8 cellular contexts compared by ENCODE assay signal in genomic region chr9:134324359-134325095, GRCh38. TPM values are rescaled to one million over a fixed set of nuclear protein-coding genes. Genes with fewer than 3 reads are reported as not detected.
DNase-seq lines count a peak whose midpoint lies in the region; FAIRE-seq and TF ChIP-seq lines count a peak whose summit lies in the region.

No MANE protein-coding gene starts in this region.

- H3K56ac ChIP-seq in mesendoderm (ENCODE audit: low read length) = peak overlapping the region; percentile 84

- no peak overlapping the region for H2BK15ac ChIP-seq in mesendoderm (replicated peaks; ENCODE audit: low read depth)

- H3K4me2 ChIP-seq in mesendoderm (ENCODE audit: low read length) = no peak overlapping the region

- H3K27ac ChIP-seq in breast epithelium (peak overlapping the region; percentile 96 to 99), mesendoderm (ENCODE audit: low read depth, low read length) (no peak overlapping the region), uterus (peak overlapping the region; percentile 94 to 95)

- intact Hi-C loops in breast epithelium (cut with DNase I; ENCODE audit: low total_unique reads) (loop anchor here (5.0 to 10.0 kb wide), 2 partner anchors 107 to 110 kb away; no protein-coding TSS in a partner anchor), uterus (cut with DNase I; ENCODE audit: low total_unique reads) (loop anchor here (10.0 kb wide), 1 partner anchor 80 kb away; no protein-coding TSS in a partner anchor)

- H2AK5ac ChIP-seq in mesendoderm (ENCODE audit: low read length) = no peak overlapping the region

- H2BK5ac ChIP-seq in mesendoderm (ENCODE audit: low read length) = no peak overlapping the region

- TF ChIP-seq POLR2A in breast epithelium (IDR thresholded peaks at IDR 0.05) (no peak), uterus (IDR thresholded peaks at IDR 0.05) (no peak)

- H3K27me3 ChIP-seq in breast epithelium (no peaks in the 10 kb centered on the region), mesendoderm (ENCODE audit: insufficient read depth, low read length, poor library complexity) (no peaks in the 10 kb centered on the region), uterus (no peaks in the 10 kb centered on the region)

- DNase-seq in stimulated activated CD4-positive, alpha-beta T cell treated with anti-CD3 and anti-CD28 coated beads, Interleukin-15, amount 100 ng/mL, for 24 hours = peak; percentile 19
- no peak for DNase-seq in stimulated activated CD4-positive, alpha-beta T cell treated with anti-CD3 and anti-CD28 coated beads, Interleukin-1b, Interleukin-23, amount 100 ng/mL, for 48 hours
- no peak for DNase-seq in breast epithelium (ENCODE audit: low spot score in 2 of 2)
- no peak for DNase-seq in mesendoderm
- DNase-seq in uterus = no peak
- DNase-seq in NCI-H2196 treated with DMSO at 0.1 percent for 48 hours (lab: John Stamatoyannopoulos, UW; ENCODE audit: unreplicated experiment) = no peak
- no peak for DNase-seq in NCI-H524 treated with DMSO at 0.1 percent for 48 hours (lab: John Stamatoyannopoulos, UW)
- DNase-seq in GM19239 (ENCODE audit: insufficient read length, low spot score) = no peak

- H3K18ac ChIP-seq in mesendoderm (ENCODE audit: low read length) = no peak overlapping the region

- H3K23ac ChIP-seq in mesendoderm (ENCODE audit: low read length) = no peak overlapping the region

- H3K4ac ChIP-seq in mesendoderm (ENCODE audit: low read depth, low read length) = no peak overlapping the region

- H2BK120ac ChIP-seq in mesendoderm (ENCODE audit: low read depth, low read length) = no peak overlapping the region

- H4K8ac ChIP-seq in mesendoderm (ENCODE audit: low read depth, low read length) = no peak overlapping the region

- H3K9ac ChIP-seq in mesendoderm (ENCODE audit: low read length) = peak overlapping the region; percentile 86

- no peaks in the 10 kb centered on the region for H3K36me3 ChIP-seq in breast epithelium
- H3K36me3 ChIP-seq in mesendoderm (ENCODE audit: control insufficient read depth, insufficient read depth, low read length) = no peaks in the 10 kb centered on the region
- no peaks in the 10 kb centered on the region for H3K36me3 ChIP-seq in uterus

- WGBS in mesendoderm (ENCODE audit: extremely low coverage, insufficient coverage, low lambda C conversion rate) = no CpG with 5 or more reads among the region's 17 CpGs

- H3K79me1 ChIP-seq in mesendoderm (ENCODE audit: low read length) = peaks cover 5% of the 10 kb centered on the region

- no peak overlapping the region for H4K5ac ChIP-seq in mesendoderm (ENCODE audit: low read length)

- H3K4me3 ChIP-seq in breast epithelium (peak overlapping the region; percentile 59 to 98 (median 75)), mesendoderm (ENCODE audit: low read length) (no peak overlapping the region), uterus (peak overlapping the region in 1 of 2 donors; percentile 83)

- no peaks in the 10 kb centered on the region for H3K9me3 ChIP-seq in breast epithelium
- H3K9me3 ChIP-seq in uterus = no peaks in the 10 kb centered on the region

- FAIRE-seq in GM19239 (lab: Jason Lieb, UNC) = no peak

- peaks cover 20% of the 10 kb centered on the region for H3K79me2 ChIP-seq in mesendoderm (ENCODE audit: control insufficient read depth, insufficient read depth, low read length)

- H3K4me1 ChIP-seq in breast epithelium (peaks cover 15 to 16% of the 10 kb centered on the region in 2 donors), mesendoderm (ENCODE audit: control insufficient read depth, low read depth, low read length) (peaks cover 1% of the 10 kb centered on the region), uterus (peaks cover 0 to 3% of the 10 kb centered on the region in 2 donors)

- TF ChIP-seq CTCF in breast epithelium (IDR thresholded peaks at IDR 0.05) = no peak
- TF ChIP-seq CTCF in uterus (IDR thresholded peaks at IDR 0.05) = no peak

RNA-seq across cellular contexts. Expression of gene RXRA, which starts 1.7 kb away (rescaled TPM):
- 10 to 100 TPM; 31.0 to 63.0 (median 31.5) TPM for total RNA-seq in breast epithelium
- 16.4 TPM for polyA plus RNA-seq in mesendoderm (2013, experiment 1 of 2)
- polyA plus RNA-seq in mesendoderm (2013, experiment 2 of 2) = 16.9 TPM
- total RNA-seq in uterus = 10 to 100 TPM; 17.1 to 84.6 (median 24.0) TPM
